Comparison of ENCODE assay signal across 16 cellular contexts in genomic region chr21:26945916-26946315, GRCh38. TPM values are rescaled to one million over a fixed set of nuclear protein-coding genes. Genes with fewer than 3 reads are reported as not detected.
DNase-seq lines count a peak whose midpoint lies in the region; ATAC-seq and TF ChIP-seq lines count a peak whose summit lies in the region.
"Had no signal": no experiment of that assay in that cellular context is flagged by ENCODE, and none has a peak within 500 bp of the region (broad histone marks: within the 10 kb centered on the region; RNA-seq: fewer than 3 reads in every experiment).

No MANE protein-coding gene starts in this region.

- H2AFZ ChIP-seq in osteoblast (ENCODE audit: low read length) = peak overlapping the region; percentile 55

- H3K4me1 Mint-ChIP-seq in MCF 10A (ENCODE audit: insufficient read depth, unreplicated experiment) = peaks cover 6% of the 10 kb centered on the region
- H3K4me1 Mint-ChIP-seq: activated B cell treated with CpG ODN at 0.5 μM for 24 hours; naive thymus-derived CD4-positive, alpha-beta T cell had no signal

- H3K36me3 Mint-ChIP-seq in MCF 10A (ENCODE audit: insufficient read depth, unreplicated experiment) = no peaks in the 10 kb centered on the region
- H3K36me3 Mint-ChIP-seq: naive thymus-derived CD4-positive, alpha-beta T cell had no signal

- POLR2A ChIA-PET in MCF 10A (lab: Yijun Ruan, JAX) = no interaction called here

- no peak overlapping the region for H3K4me3 Mint-ChIP-seq in MCF 10A (ENCODE audit: unreplicated experiment)
- H3K4me3 Mint-ChIP-seq: activated B cell treated with CpG ODN at 0.5 μM for 24 hours; naive thymus-derived CD4-positive, alpha-beta T cell had no signal

- ATAC-seq in Right ventricle myocardium superior (ENCODE audit: poor library complexity) (peak; percentile 89), GM19395 (IDR thresholded peaks at IDR 0.05; ENCODE audit: unreplicated experiment) (no peak)
- ATAC-seq: naive thymus-derived CD4-positive, alpha-beta T cell had no signal

- no peaks in the 10 kb centered on the region for H4K20me1 ChIP-seq in osteoblast (ENCODE audit: insufficient read depth, low read length)

- no peaks in the 10 kb centered on the region for H3K27me3 ChIP-seq in breast epithelium
- no peaks in the 10 kb centered on the region for H3K27me3 ChIP-seq in osteoblast (ENCODE audit: insufficient read depth, low read length)
- H3K27me3 ChIP-seq in vagina = no peaks in the 10 kb centered on the region
- H3K27me3 ChIP-seq: tibial nerve had no signal

- BruUV-seq in MCF 10A (replicated peaks; lab: Mats Ljungman, UMichigan) = no TSS peak

- peak overlapping the region; percentile 50 to 82 for H3K27ac ChIP-seq in breast epithelium
- no peak overlapping the region for H3K27ac ChIP-seq in osteoblast (ENCODE audit: low read depth, low read length)
- peak overlapping the region; percentile 52 for H3K27ac ChIP-seq in vagina
- H3K27ac ChIP-seq: tibial nerve had no signal

- no peaks in the 10 kb centered on the region for H3K36me3 ChIP-seq in breast epithelium
- H3K36me3 ChIP-seq in osteoblast (ENCODE audit: insufficient read depth, low read length) = peaks cover 24% of the 10 kb centered on the region
- H3K36me3 ChIP-seq in vagina = no peaks in the 10 kb centered on the region
- H3K36me3 ChIP-seq: tibial nerve had no signal

- no peaks in the 10 kb centered on the region for H3K9me3 Mint-ChIP-seq in MCF 10A (ENCODE audit: unreplicated experiment)
- H3K9me3 Mint-ChIP-seq: activated B cell treated with CpG ODN at 0.5 μM for 24 hours; activated T-helper 2 cell treated with anti-CD3 and anti-CD28 coated beads, Interferon-gamma antibody, Interleukin-2, Interleukin-4, amounts not matched to agents 10 μg/mL and 5 μg/mL and 100 μg/mL, durations not matched to agents 14 hours and 24 hours and 36 hours had no signal

- TF ChIP-seq POLR2A in breast epithelium (IDR thresholded peaks at IDR 0.05) = no peak
- no peak for TF ChIP-seq POLR2A in vagina (IDR thresholded peaks at IDR 0.05)

- no peaks in the 10 kb centered on the region for H3K27me3 Mint-ChIP-seq in MCF 10A (ENCODE audit: insufficient read depth, unreplicated experiment)
- H3K27me3 Mint-ChIP-seq: activated B cell treated with CpG ODN at 0.5 μM for 24 hours had no signal

- peaks cover 0 to 11% of the 10 kb centered on the region in 2 donors for H3K4me1 ChIP-seq in breast epithelium
- peaks cover 10% of the 10 kb centered on the region for H3K4me1 ChIP-seq in osteoblast (ENCODE audit: insufficient read depth, low read length)
- H3K4me1 ChIP-seq in vagina = no peaks in the 10 kb centered on the region

- H3K27ac Mint-ChIP-seq in MCF 10A (ENCODE audit: low read depth, unreplicated experiment) = no peak overlapping the region
- H3K27ac Mint-ChIP-seq: activated B cell treated with CpG ODN at 0.5 μM for 24 hours; activated T-helper 2 cell treated with anti-CD3 and anti-CD28 coated beads, Interferon-gamma antibody, Interleukin-2, Interleukin-4, amounts not matched to agents 10 μg/mL and 5 μg/mL and 100 μg/mL, durations not matched to agents 14 hours and 24 hours and 36 hours; naive thymus-derived CD4-positive, alpha-beta T cell had no signal

- H3K9me3 ChIP-seq in breast epithelium (no peaks in the 10 kb centered on the region), osteoblast (ENCODE audit: low read depth, low read length) (no peaks in the 10 kb centered on the region), vagina (no peaks in the 10 kb centered on the region)
- H3K9me3 ChIP-seq: tibial nerve had no signal

- intact Hi-C loops in breast epithelium (cut with DNase I; ENCODE audit: low total_unique reads) (no loop called here), MCF 10A (cut with micrococcal nuclease) (no loop called here), Right ventricle myocardium superior (cut with DNase I) (no loop called here), vagina (cut with DNase I) (no loop called here)

- peak overlapping the region; percentile 17 for H3K4me2 ChIP-seq in osteoblast (ENCODE audit: insufficient read depth, low read length)

- DNase-seq in breast epithelium (ENCODE audit: low spot score in 2 of 2) = no peak
- no peak for DNase-seq in MCF 10A (ENCODE audit: unreplicated experiment)
- peak; percentile 55 for DNase-seq in Right ventricle myocardium superior
- DNase-seq in osteoblast (ENCODE audit: insufficient read length, low spot score, missing footprints) = no peak
- DNase-seq in vagina (ENCODE audit: extremely low spot score in 2 of 2) = no peak
- no peak for DNase-seq in hepatic stellate cell (ENCODE audit: low spot score)
- DNase-seq in NCI-H2196 treated with DMSO at 0.1 percent for 48 hours (lab: John Stamatoyannopoulos, UW; ENCODE audit: unreplicated experiment) = no peak
- DNase-seq: activated B cell treated with CpG ODN at 0.5 μM for 24 hours; DMS79 treated with DMSO at 0.1 percent for 48 hours; KG1; naive thymus-derived CD4-positive, alpha-beta T cell; SHP77; stimulated activated CD4-positive, alpha-beta T cell treated with anti-CD3 and anti-CD28 coated beads, Interleukin-4, amount 100 ng/mL, for 4 hours had no signal

- CTCF ChIA-PET in MCF 10A (lab: Yijun Ruan, JAX) = no interaction called here

- TF ChIP-seq CTCF in breast epithelium (IDR thresholded peaks at IDR 0.05) (no peak), MCF 10A (IDR thresholded peaks at IDR 0.05; ENCODE audit: unreplicated experiment) (no peak), osteoblast (IDR thresholded peaks at IDR 0.05; ENCODE audit: extremely low read depth, low read depth, low read length) (no peak), vagina (IDR thresholded peaks at IDR 0.05) (no peak)

- no peaks in the 10 kb centered on the region for H3K79me2 ChIP-seq in osteoblast (ENCODE audit: insufficient read depth, low read length)

- H3K4me3 ChIP-seq in breast epithelium (no peak overlapping the region), osteoblast (ENCODE audit: insufficient read depth, low read length) (no peak overlapping the region), vagina (no peak overlapping the region)
- H3K4me3 ChIP-seq: tibial nerve had no signal

RNA-seq across cellular contexts. Expression of gene ADAMTS5, which starts 21.0 kb away (rescaled TPM):
- total RNA-seq in breast epithelium (10 to 100 TPM; 14.8 to 89.3 (median 34.4) TPM), MCF 10A (2022) (0.10 TPM in 1 of 2 replicates, not detected in the other), Right ventricle myocardium superior (4.0 TPM), osteoblast (38.9 and 39.1 TPM in 2 replicates), vagina (20.4 TPM)
- total RNA-seq: activated B cell treated with CpG ODN at 0.5 μM for 24 hours; activated T-helper 2 cell treated with anti-CD3 and anti-CD28 coated beads, Interferon-gamma antibody, Interleukin-2, Interleukin-4, amounts not matched to agents 10 μg/mL and 5 μg/mL and 100 μg/mL, durations not matched to agents 14 hours and 24 hours and 36 hours had no signal
